8 cellular contexts compared by ENCODE assay signal in genomic region chr4:99894998-99895397, GRCh38. TPM values are rescaled to one million over a fixed set of nuclear protein-coding genes. Genes with fewer than 3 reads are reported as not detected.
DNase-seq lines count a peak whose midpoint lies in the region; ATAC-seq, FAIRE-seq and TF ChIP-seq lines count a peak whose summit lies in the region.

No MANE protein-coding gene starts in this region.

- peak overlapping the region; percentile 82 to 99 (median 97) for H3K4me3 Mint-ChIP-seq in naive B cell

- H3K4me1 ChIP-seq in A549: peaks cover 6% of the 10 kb centered on the region; the same call in 1 of the 3 replicates
- peaks cover 28% of the 10 kb centered on the region for H3K4me1 ChIP-seq in KMS-11 (ENCODE audit: low read depth, poor library complexity, severe bottlenecking)

- H4K20me1 ChIP-seq in KMS-11 (ENCODE audit: insufficient read depth): no peaks in the 10 kb centered on the region; the same call in 1 of the 2 replicates

- no peaks in the 10 kb centered on the region for H3K36me3 Mint-ChIP-seq in naive B cell

- TF ChIP-seq EP300 in A549 (IDR thresholded peaks at IDR 0.05): no peak

- no peak overlapping the region for H3K9ac ChIP-seq in KMS-11

- no peak for TF ChIP-seq POLR2A in A549 (IDR thresholded peaks at IDR 0.05; ENCODE audit: low read length)

- ATAC-seq in A549: no peak
- no peak for ATAC-seq in naive B cell (ENCODE audit: low read depth in 2 of 2)
- ATAC-seq in HG03342 (IDR thresholded peaks at IDR 0.05; ENCODE audit: unreplicated experiment): no peak
- ATAC-seq in HG02759 (IDR thresholded peaks at IDR 0.05; ENCODE audit: unreplicated experiment): no peak

- H2AFZ ChIP-seq in KMS-11 (ENCODE audit: low read depth): peak overlapping the region; percentile 84

- no peaks in the 10 kb centered on the region for H3K9me3 Mint-ChIP-seq in naive B cell

- H3K27ac ChIP-seq in A549 (peak overlapping the region; percentile 76 to 78), KMS-11 (peak overlapping the region; percentile 35), cingulate gyrus (ENCODE audit: low read depth, low read length) (peak overlapping the region; percentile 88)

- peak overlapping the region in 3 of 6 donors; percentile 89 to 99 (median 94) for H3K27ac Mint-ChIP-seq in naive B cell

- H3K4me2 ChIP-seq in A549 (peak overlapping the region; percentile 95), KMS-11 (peak overlapping the region; percentile 96)

- no peaks in the 10 kb centered on the region for H3K36me3 ChIP-seq in KMS-11 (ENCODE audit: insufficient read depth)

- TF ChIP-seq CTCF in A549 (IDR thresholded peaks at IDR 0.05) (no peak), KMS-11 (conservative IDR thresholded peaks at IDR 0.05; ENCODE audit: low read depth, low read length) (no peak)

- no peaks in the 10 kb centered on the region for H3K27me3 Mint-ChIP-seq in naive B cell

- no peak for FAIRE-seq in A549 (lab: Jason Lieb, UNC)

- 89% methylated on average over 16 of the region's 16 CpGs for WGBS in A549 (ENCODE audit: missing lambda C conversion rate)

- peaks cover 18 to 23% (median 21%) of the 10 kb centered on the region in 3 donors for H3K4me1 Mint-ChIP-seq in naive B cell

- H3K27me3 ChIP-seq in KMS-11 (ENCODE audit: insufficient read depth, low read depth): no peaks in the 10 kb centered on the region

- DNase-seq in A549 (ENCODE audit: low read depth in 1 of 2, low spot score in 1 of 2) (no peak), naive B cell (no peak), middle frontal gyrus (ENCODE audit: extremely low spot score, low spot score) (no peak), superior temporal gyrus (ENCODE audit: extremely low spot score) (no peak)

- POLR2A ChIA-PET in A549 (lab: Yijun Ruan, JAX): interaction anchor here (1.4 to 2.1 kb wide), 4 partner anchors 51 to 332 kb away, joined by 11 to 15 read pairs (median 12); partner anchors contain the start of genes DNAJB14, H2AZ1 and TRMT10A

- H3K9me3 ChIP-seq in A549: no peaks in the 10 kb centered on the region

- H3K4me3 ChIP-seq in A549: peak overlapping the region; percentile 79
- H3K4me3 ChIP-seq in KMS-11 (IDR thresholded peaks at IDR 0.05; ENCODE audit: insufficient read depth, low read depth, low read length): no peak overlapping the region

- peaks cover 40% of the 10 kb centered on the region for H3K79me2 ChIP-seq in KMS-11 (ENCODE audit: insufficient read depth, low read depth)

- CTCF ChIA-PET in A549 (lab: Yijun Ruan, JAX): interaction anchor here (2.1 kb wide), 1 partner anchor 54 kb away, joined by 7 read pairs; no protein-coding TSS in a partner anchor

- no peak for TF ChIP-seq RAD21 in A549 (conservative IDR thresholded peaks at IDR 0.05 in 1 of 2, IDR thresholded peaks at IDR 0.05 in 1 of 2)

TF ChIP-seq in A549, 52 proteins besides CTCF, POLR2A, EP300 and RAD21:
- TF ChIP-seq KDM5A (IDR thresholded peaks at IDR 0.05) (no peak), KDM1A (IDR thresholded peaks at IDR 0.05; ENCODE audit: low read depth) (no peak)

RNA-seq across cellular contexts. Expression of gene LAMTOR3, which starts 0.8 kb away (rescaled TPM):
- polyA plus RNA-seq in A549 (2011; rRNA removed): 30.7 and 40.8 TPM in 2 replicates
- polyA plus RNA-seq in A549 (2012; cell fraction: cytosol; rRNA removed): 9.5 and 10.9 TPM in 2 replicates
- polyA plus RNA-seq in A549 (2012; cell fraction: nucleus; rRNA removed): 2.4 and 4.7 TPM in 2 replicates
- polyA plus RNA-seq in A549 (2017; fragmentation: RNase III; extraction: RNeasy Plus Mini Kit Qiagen cat#74134 plus additional on column Dnase treatment): 19.7 to 21.3 TPM (median 20.8 TPM) in 3 replicates
- polyA minus RNA-seq in A549 (2011; rRNA and poly(A)+ RNA removed): 4.9 and 5.8 TPM in 2 replicates
- 10 to 100 TPM; 19.6 to 43.7 (median 26.6) TPM for polyA plus RNA-seq in naive B cell (ENCODE audit: low read depth in 6 of 6)

RNA-seq across cellular contexts. Expression of gene DNAJB14, which starts 51.4 kb away (rescaled TPM):
- polyA plus RNA-seq in A549 (2011; rRNA removed): 12.8 and 22.8 TPM in 2 replicates
- polyA plus RNA-seq in A549 (2012; cell fraction: cytosol; rRNA removed): 7.8 and 10.2 TPM in 2 replicates
- polyA plus RNA-seq in A549 (2012; cell fraction: nucleus; rRNA removed): 6.8 and 11.0 TPM in 2 replicates
- 26.9 to 34.0 TPM (median 33.6 TPM) in 3 replicates for polyA plus RNA-seq in A549 (2017; fragmentation: RNase III; extraction: RNeasy Plus Mini Kit Qiagen cat#74134 plus additional on column Dnase treatment)
- polyA minus RNA-seq in A549 (2011; rRNA and poly(A)+ RNA removed): 6.2 TPM in 2 replicates
- 10 to 100 TPM; 11.7 to 51.2 (median 39.7) TPM for polyA plus RNA-seq in naive B cell (ENCODE audit: low read depth in 6 of 6)

RNA-seq across cellular contexts. Expression of gene H2AZ1, which starts 55.1 kb away (rescaled TPM):
- polyA plus RNA-seq in A549 (2011; rRNA removed) (523 and 646 TPM in 2 replicates), A549 (2017; fragmentation: RNase III; extraction: RNeasy Plus Mini Kit Qiagen cat#74134 plus additional on column Dnase treatment) (859 to 913 TPM (median 867 TPM) in 3 replicates), naive B cell (ENCODE audit: low read depth in 6 of 6) (100 to 1,000 TPM; 213 to 307 (median 256) TPM)
- polyA plus RNA-seq in A549 (2012; cell fraction: cytosol; rRNA removed): 614 and 727 TPM in 2 replicates
- 323 and 369 TPM in 2 replicates for polyA plus RNA-seq in A549 (2012; cell fraction: nucleus; rRNA removed)
- 140 and 148 TPM in 2 replicates for polyA minus RNA-seq in A549 (2011; rRNA and poly(A)+ RNA removed)

Comparison
In these comparisons a context has a peak if more than half of its experiments do, and no peak if none do; other contexts are left out.
1. H3K27ac ChIP-seq: peak in every context shown above with its lines; median percentile 88 in cingulate gyrus; 77 in A549; 35 in KMS-11.